In the genomic region with DNA sequence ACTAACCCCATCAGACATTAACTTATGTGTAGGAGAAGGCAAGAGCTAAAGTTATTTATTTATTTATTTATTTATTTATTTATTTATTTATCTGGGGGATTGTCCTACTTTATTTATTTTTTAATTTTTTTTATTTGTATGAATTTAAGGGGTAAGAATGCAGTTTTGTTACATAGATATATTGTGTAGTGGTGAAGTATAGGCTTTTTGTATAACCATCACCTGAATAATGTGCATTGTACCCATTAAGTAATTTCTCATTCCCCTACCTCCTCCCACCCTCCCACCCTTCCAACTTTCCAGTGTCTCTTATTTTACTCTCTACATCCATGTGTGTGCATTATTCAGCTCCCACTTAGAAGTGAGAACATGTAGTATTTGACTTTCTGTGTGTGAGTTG, we compare ENCODE assay signal across 3 cellular contexts.
A peak's percentile ranks its signal among the peaks of the same experiment; 100 is the strongest.
TF ChIP-seq lines count a peak whose summit lies in the region.

No MANE protein-coding gene starts in this region.

TF ChIP-seq in HepG2, 621 proteins besides CTCF, POLR2A, EP300 and RAD21:
- no peak for TF ChIP-seq SP2 (CRISPR knock-in tag; IDR thresholded peaks at IDR 0.05)
- peak; percentile 18; the same call in 1 of the 2 replicates for TF ChIP-seq KAT7 (CRISPR knock-in tag; IDR thresholded peaks at IDR 0.05; ENCODE audit: borderline replicate concordance)
- no peak for TF ChIP-seq ZBTB20 (CRISPR knock-in tag; IDR thresholded peaks at IDR 0.05; ENCODE audit: borderline replicate concordance, low read depth)
- peak; percentile 93 for TF ChIP-seq HNRNPK (IDR thresholded peaks at IDR 0.05; ENCODE audit: low read depth, low read length, poor library complexity, severe bottlenecking)

TF ChIP-seq in A549, 52 proteins besides CTCF, POLR2A, EP300 and RAD21:
- no peak for TF ChIP-seq CHD4 (IDR thresholded peaks at IDR 0.05; ENCODE audit: borderline replicate concordance)
- 0 out of 2 replicates have a peak, but pooled peaks have one; percentile 9 for TF ChIP-seq ZC3H11A (IDR thresholded peaks at IDR 0.05)

TF ChIP-seq in HEK293, 187 proteins besides CTCF, POLR2A, EP300 and RAD21:
- TF ChIP-seq ZNF394 (tag by site-specific recombination; IDR thresholded peaks at IDR 0.05; ENCODE audit: borderline replicate concordance) (peak; percentile 48; the same call in 1 of the 2 replicates), ZNF654 (tag by site-specific recombination; IDR thresholded peaks at IDR 0.05; ENCODE audit: low read depth) (0 out of 2 replicates have a peak, but pooled peaks have one; percentile 5), ZNF623 (tag by site-specific recombination; IDR thresholded peaks at IDR 0.05) (0 out of 2 replicates have a peak, but pooled peaks have one; percentile 22), ZNF585B (tag by site-specific recombination; IDR thresholded peaks at IDR 0.05) (no peak), ZNF555 (tag by site-specific recombination; conservative IDR thresholded peaks at IDR 0.05) (peak; percentile 36), OVOL3 (tag by site-specific recombination; IDR thresholded peaks at IDR 0.05) (no peak), ZNF426 (tag by site-specific recombination; IDR thresholded peaks at IDR 0.05) (peak; percentile 42), ZNF596 (tag by site-specific recombination; IDR thresholded peaks at IDR 0.05) (no peak), ZNF777 (tag by site-specific recombination; IDR thresholded peaks at IDR 0.05; ENCODE audit: borderline replicate concordance) (no peak), ZIC2 (tag by site-specific recombination; IDR thresholded peaks at IDR 0.05) (no peak), ZNF175 (tag by site-specific recombination; IDR thresholded peaks at IDR 0.05) (no peak)
- TF ChIP-seq, protein P1, sequence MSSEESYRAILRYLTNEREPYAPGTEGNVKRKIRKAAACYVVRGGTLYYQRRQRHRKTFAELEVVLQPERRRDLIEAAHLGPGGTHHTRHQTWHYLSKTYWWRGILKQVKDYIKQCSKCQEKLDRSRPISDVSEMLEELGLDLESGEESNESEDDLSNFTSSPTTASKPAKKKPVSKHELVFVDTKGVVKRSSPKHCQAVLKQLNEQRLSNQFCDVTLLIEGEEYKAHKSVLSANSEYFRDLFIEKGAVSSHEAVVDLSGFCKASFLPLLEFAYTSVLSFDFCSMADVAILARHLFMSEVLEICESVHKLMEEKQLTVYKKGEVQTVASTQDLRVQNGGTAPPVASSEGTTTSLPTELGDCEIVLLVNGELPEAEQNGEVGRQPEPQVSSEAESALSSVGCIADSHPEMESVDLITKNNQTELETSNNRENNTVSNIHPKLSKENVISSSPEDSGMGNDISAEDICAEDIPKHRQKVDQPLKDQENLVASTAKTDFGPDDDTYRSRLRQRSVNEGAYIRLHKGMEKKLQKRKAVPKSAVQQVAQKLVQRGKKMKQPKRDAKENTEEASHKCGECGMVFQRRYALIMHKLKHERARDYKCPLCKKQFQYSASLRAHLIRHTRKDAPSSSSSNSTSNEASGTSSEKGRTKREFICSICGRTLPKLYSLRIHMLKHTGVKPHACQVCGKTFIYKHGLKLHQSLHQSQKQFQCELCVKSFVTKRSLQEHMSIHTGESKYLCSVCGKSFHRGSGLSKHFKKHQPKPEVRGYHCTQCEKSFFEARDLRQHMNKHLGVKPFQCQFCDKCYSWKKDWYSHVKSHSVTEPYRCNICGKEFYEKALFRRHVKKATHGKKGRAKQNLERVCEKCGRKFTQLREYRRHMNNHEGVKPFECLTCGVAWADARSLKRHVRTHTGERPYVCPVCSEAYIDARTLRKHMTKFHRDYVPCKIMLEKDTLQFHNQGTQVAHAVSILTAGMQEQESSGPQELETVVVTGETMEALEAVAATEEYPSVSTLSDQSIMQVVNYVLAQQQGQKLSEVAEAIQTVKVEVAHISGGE (tag by site-specific recombination; conservative IDR thresholded peaks at IDR 0.05; ENCODE audit: low read depth), result 0 out of 2 replicates have a peak, but pooled peaks have one; percentile 31
